8 cellular contexts compared by ENCODE assay signal in genomic region chr2:9206991-9207640, GRCh38. TPM values are rescaled to one million over a fixed set of nuclear protein-coding genes. Genes with fewer than 3 reads are reported as not detected.
DNase-seq lines count a peak whose midpoint lies in the region; ATAC-seq, FAIRE-seq and TF ChIP-seq lines count a peak whose summit lies in the region.

No MANE protein-coding gene starts in this region.

- H3K4me3 ChIP-seq in WI38 (ENCODE audit: low read depth, low read length): peak overlapping the region; percentile 93
- H3K4me3 ChIP-seq in foreskin fibroblast (ENCODE audit: low read depth in 1 of 2, low read length in 2 of 2): peak overlapping the region; percentile 76 to 93

- no peak for TF ChIP-seq CTCF in WI38 (IDR thresholded peaks at IDR 0.05; ENCODE audit: low read depth, low read length)
- no peak for TF ChIP-seq CTCF in foreskin fibroblast (IDR thresholded peaks at IDR 0.05; ENCODE audit: low read depth, low read length)
- no peak for TF ChIP-seq CTCF in omental fat pad (IDR thresholded peaks at IDR 0.05)

- DNase-seq in NCI-H146 (lab: John Stamatoyannopoulos, UW) (peak; percentile 61), NCI-H146 treated with DMSO at 0.1 percent for 48 hours (lab: John Stamatoyannopoulos, UW; ENCODE audit: unreplicated experiment) (no peak), foreskin fibroblast (peak in 1 of 2 donors; percentile 57), omental fat pad (ENCODE audit: low spot score) (no peak), HTR-8/SVneo (ENCODE audit: insufficient read length, low spot score) (no peak), NCI-H187 (lab: John Stamatoyannopoulos, UW) (no peak)

- no peak for FAIRE-seq in HTR-8/SVneo (lab: Jason Lieb, UNC)

- ATAC-seq in HG02588 (IDR thresholded peaks at IDR 0.05; ENCODE audit: unreplicated experiment) (peak; percentile 35), omental fat pad (ENCODE audit: low FRiP score) (peak; percentile 34)

RNA-seq across cellular contexts. Expression of gene ASAP2, which starts 0.5 kb away (rescaled TPM):
- 10 to 100 TPM; 16.8 to 57.4 (median 22.8) TPM for total RNA-seq in omental fat pad
